In genomic region chr7:77536017-77536412, GRCh38 we compare ENCODE assay signal across 8 cellular contexts. TPM values are rescaled to one million over a fixed set of nuclear protein-coding genes. Genes with fewer than 3 reads are reported as not detected.
DNase-seq lines count a peak whose midpoint lies in the region; ATAC-seq, FAIRE-seq and TF ChIP-seq lines count a peak whose summit lies in the region.

No MANE protein-coding gene starts in this region.

- no peak for DNase-seq in choroid plexus epithelial cell (ENCODE audit: low read depth)
- DNase-seq in myocyte (ENCODE audit: low read depth) = peak; percentile 16
- no peak for DNase-seq in NCI-H345 (lab: John Stamatoyannopoulos, UW)
- DNase-seq in D721Med (ENCODE audit: insufficient read length, low spot score) = no peak
- DNase-seq in NOMO-1 treated with DMSO at 0.1 percent for 48 hours (lab: John Stamatoyannopoulos, UW; ENCODE audit: unreplicated experiment) = no peak

- H2AFZ ChIP-seq in ACC112 (ENCODE audit: low read length, unreplicated experiment) = no peak overlapping the region

- no peak for FAIRE-seq in D721Med (lab: Jason Lieb, UNC)

- H3K4me1 ChIP-seq in ACC112 (ENCODE audit: control insufficient read depth, insufficient read depth, low read length, unreplicated experiment) = peaks cover 18% of the 10 kb centered on the region
- H3K4me1 ChIP-seq in HUES64 (ENCODE audit: insufficient read depth, low read length) = peaks cover 7% of the 10 kb centered on the region

- H3K79me2 ChIP-seq in ACC112 (ENCODE audit: control insufficient read depth, insufficient read depth, low read length, unreplicated experiment) = peaks cover 35% of the 10 kb centered on the region

- H3K27ac ChIP-seq in ACC112 (ENCODE audit: low read depth, low read length) (peak overlapping the region; percentile 58), HUES64 (ENCODE audit: low read depth, low read length) (peak overlapping the region; percentile 97; the same call in 1 of the 2 replicates)

- ATAC-seq in HG03432 (IDR thresholded peaks at IDR 0.05; ENCODE audit: unreplicated experiment) = no peak

- peak overlapping the region; percentile 76; the same call in 1 of the 2 replicates for H3K9ac ChIP-seq in HUES64 (ENCODE audit: low read depth, low read length)

- WGBS in HUES64 = 46% methylated on average over 9 of the region's 9 CpGs

- H3K4me3 ChIP-seq in ACC112 (ENCODE audit: low read depth, low read length) (peak overlapping the region; percentile 99), HUES64 (ENCODE audit: low read length) (peak overlapping the region; percentile 100), choroid plexus epithelial cell (ENCODE audit: low read depth, low read length) (peak overlapping the region; percentile 76)

- no peaks in the 10 kb centered on the region for H3K36me3 ChIP-seq in ACC112 (ENCODE audit: insufficient read depth, low read length)
- no peaks in the 10 kb centered on the region; the same call in 1 of the 2 replicates for H3K36me3 ChIP-seq in HUES64 (ENCODE audit: insufficient read depth, low read length)

- no peaks in the 10 kb centered on the region for H3K9me3 ChIP-seq in HUES64 (ENCODE audit: insufficient read depth, low read depth, low read length)

- TF ChIP-seq CTCF in choroid plexus epithelial cell (conservative IDR thresholded peaks at IDR 0.05; ENCODE audit: low read depth, low read length) (no peak), D721Med (IDR thresholded peaks at IDR 0.05; ENCODE audit: insufficient read depth, missing control alignments) (no peak)

- H3K27me3 ChIP-seq in ACC112 (ENCODE audit: insufficient read depth, low read length) = no peaks in the 10 kb centered on the region
- no peaks in the 10 kb centered on the region for H3K27me3 ChIP-seq in HUES64 (ENCODE audit: insufficient read depth, low read length)

RNA-seq across cellular contexts. Expression of gene PTPN12, which starts 1.1 kb away (rescaled TPM):
- 103 TPM for polyA plus RNA-seq in HUES64 (2013, experiment 1 of 2)
- polyA plus RNA-seq in HUES64 (2013, experiment 2 of 2) = 121 TPM
- 45.0 and 48.9 TPM in 2 replicates for total RNA-seq in myocyte
- 43.7 TPM for polyA plus RNA-seq in myocyte (2012)
